Comparison of ENCODE assay signal across 1 cellular context in the genomic region with DNA sequence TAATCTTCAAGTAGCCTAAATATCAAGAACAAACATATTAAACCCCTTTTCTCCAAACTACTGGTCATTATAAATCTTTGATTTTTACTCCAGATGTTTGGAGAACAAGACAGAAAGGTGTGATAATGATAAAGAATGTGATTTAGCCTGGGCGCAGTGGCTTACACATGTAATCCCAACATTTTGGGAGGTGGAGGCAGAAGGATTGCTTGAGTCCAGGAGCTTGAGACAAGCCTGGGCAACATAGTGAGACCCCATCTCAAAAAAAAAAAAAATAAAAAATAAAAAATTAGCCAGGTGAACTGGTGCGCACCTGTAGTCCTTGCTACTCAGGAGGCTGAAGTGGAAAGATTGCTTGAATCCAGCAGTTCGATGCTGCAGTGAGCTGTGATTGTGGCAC.
TF ChIP-seq lines count a peak whose summit lies in the region.

No MANE protein-coding gene starts in this region.

TF ChIP-seq in K562, 482 proteins besides CTCF, POLR2A, EP300 and RAD21:
- TF ChIP-seq ZNF586 (CRISPR knock-in tag; conservative IDR thresholded peaks at IDR 0.05), result no peak
- TF ChIP-seq ZNF121 (CRISPR knock-in tag; conservative IDR thresholded peaks at IDR 0.05), result peak; percentile 71
TF ChIP-seq in K562: peak in this region for 1.
